In genomic region chr2:19717446-19717845, GRCh38 we compare ENCODE assay signal across 24 cellular contexts.
"Had no signal": no experiment of that assay in that cellular context is flagged by ENCODE, and none has a peak within 500 bp of the region (broad histone marks: within the 10 kb centered on the region; RNA-seq: fewer than 3 reads in every experiment).

No MANE protein-coding gene starts in this region.

- H3K4me2 ChIP-seq: hepatocyte had no signal

- H3K4me3 ChIP-seq: coronary artery, dorsolateral prefrontal cortex, esophagus muscularis mucosa, gastroesophageal sphincter, heart left ventricle, hepatocyte, left ventricle myocardium inferior, lower lobe of right lung had no signal

- DNase-seq: dermis blood vessel endothelial cell; dorsolateral prefrontal cortex; effector CD8-positive, alpha-beta T cell; effector memory CD8-positive, alpha-beta T cell; endodermal cell; foreskin keratinocyte; heart left ventricle; hypothalamus; immature natural killer cell; islet precursor cell; kidney; kidney glomerular epithelial cell; left colon; left ventricle myocardium inferior; lower lobe of right lung; mesendoderm; midbrain; naive B cell; naive thymus-derived CD8-positive, alpha-beta T cell had no signal

- H3K27me3 ChIP-seq: esophagus muscularis mucosa, gastroesophageal sphincter, heart left ventricle, hepatocyte had no signal

- H3K36me3 ChIP-seq: esophagus muscularis mucosa, gastroesophageal sphincter, heart left ventricle, left ventricle myocardium inferior, lower lobe of right lung had no signal

- ATAC-seq: effector memory CD8-positive, alpha-beta T cell; foreskin keratinocyte; gastroesophageal sphincter; heart left ventricle; left colon; left lobe of liver; lower lobe of right lung; naive thymus-derived CD8-positive, alpha-beta T cell had no signal

- H2AFZ ChIP-seq: hepatocyte had no signal

- H3K9me3 ChIP-seq: esophagus muscularis mucosa, gastroesophageal sphincter, lower lobe of right lung had no signal

- H3K4me1 ChIP-seq: foreskin keratinocyte, lower lobe of right lung had no signal

- H3K27ac ChIP-seq: coronary artery, dorsolateral prefrontal cortex, foreskin keratinocyte, heart left ventricle, hepatocyte, left ventricle myocardium inferior, lower lobe of right lung had no signal
